Comparison of ENCODE assay signal across 26 cellular contexts in genomic region chr16:4609200-4610010, GRCh38. TPM values are rescaled to one million over a fixed set of nuclear protein-coding genes. Genes with fewer than 3 reads are reported as not detected.
A peak's percentile ranks its signal among the peaks of the same experiment; 100 is the strongest.
DNase-seq lines count a peak whose midpoint lies in the region; ATAC-seq, FAIRE-seq and TF ChIP-seq lines count a peak whose summit lies in the region.
"Had no signal": no experiment of that assay in that cellular context is flagged by ENCODE, and none has a peak within 500 bp of the region (broad histone marks: within the 10 kb centered on the region; RNA-seq: fewer than 3 reads in every experiment).

No MANE protein-coding gene starts in this region.

- H3K14ac ChIP-seq in H1 (ENCODE audit: insufficient read length) = no peak overlapping the region

- H3K79me2 ChIP-seq in H1 (ENCODE audit: control insufficient read depth in 1 of 2, insufficient read depth in 2 of 2, low read length in 2 of 2) (peaks cover 13 to 45% of the 10 kb centered on the region in 2 experiments; a peak in 3 of 4 replicates), osteoblast (ENCODE audit: insufficient read depth, low read length) (peaks cover 38% of the 10 kb centered on the region)

- no peak overlapping the region for H2BK12ac ChIP-seq in H1 (ENCODE audit: low read depth, low read length)

- ATAC-seq in left ventricle myocardium superior = no peak
- ATAC-seq: Panc1 had no signal

- H2AK5ac ChIP-seq in H1 (ENCODE audit: low read depth, low read length) = no peak overlapping the region

- peaks cover 9% of the 10 kb centered on the region; the same call in 1 of the 2 replicates for H3K79me1 ChIP-seq in H1 (ENCODE audit: low read depth, low read length)

- H3K4ac ChIP-seq in H1 (replicated peaks; ENCODE audit: insufficient read length, low read depth, low read length) = no peak overlapping the region

- DNase-seq in H1 (ENCODE audit: low read depth in 1 of 2, low spot score in 2 of 2) (no peak), osteoblast (ENCODE audit: insufficient read length, low spot score, missing footprints) (peak; percentile 77), GDM1 (lab: John Stamatoyannopoulos, UW) (no peak), left ventricle myocardium superior (no peak), NCI-H2227 (lab: John Stamatoyannopoulos, UW; ENCODE audit: unreplicated experiment) (no peak)
- DNase-seq: CD4-positive, CD25-positive, alpha-beta regulatory T cell; DMS153; Kasumi-1; MV-4-11; NCI-H1105; NCI-H1436 treated with DMSO at 0.1 percent for 48 hours; NCI-H1930; NCI-H2107; NCI-H446; NCI-H526; SHP77 treated with DMSO at 0.1 percent for 48 hours; SW 1271 had no signal

- WGBS in H1 (ENCODE audit: extremely low coverage in 1 of 2, insufficient coverage in 1 of 2, insufficient read length in 1 of 2, insufficient replicate concordance in 2 of 2, low coverage in 1 of 2, low lambda C conversion rate in 2 of 2, missing lambda C conversion rate in 1 of 2), 2 experiments = 96% methylated on average over 27 of the region's 45 CpGs; no CpG with 5 or more reads in 1 of the 2 experiments

- no peak overlapping the region; the same call in 1 of the 2 replicates for H4K8ac ChIP-seq in H1 (ENCODE audit: extremely low read depth, insufficient read depth, low read length)

- H3K9me3 ChIP-seq in BLaER1 = no peaks in the 10 kb centered on the region
- H3K9me3 ChIP-seq in HEK293 (ENCODE audit: control insufficient read depth, insufficient read depth, low read depth, low read length) = no peaks in the 10 kb centered on the region
- H3K9me3 ChIP-seq in H1 (ENCODE audit: insufficient read depth in 2 of 2, low read depth in 1 of 2, low read length in 1 of 2) = no peaks in the 10 kb centered on the region
- H3K9me3 ChIP-seq in osteoblast (ENCODE audit: low read depth, low read length) = no peaks in the 10 kb centered on the region

- no peak for TF ChIP-seq EP300 in H1 (IDR thresholded peaks at IDR 0.05; ENCODE audit: borderline replicate concordance in 1 of 2, low read depth in 2 of 2, low read length in 2 of 2)

- intact Hi-C loops in left ventricle myocardium superior (cut with micrococcal nuclease) = no loop called here

- H3K27ac ChIP-seq in BLaER1 (no peak overlapping the region; the same call in 1 of the 2 replicates), HEK293 (ENCODE audit: extremely low read depth, low read depth, low read length) (no peak overlapping the region), H1 (ENCODE audit: low read depth, low read length) (no peak overlapping the region), osteoblast (ENCODE audit: low read depth, low read length) (no peak overlapping the region)
- H3K27ac ChIP-seq: HL-60 had no signal

- H4K20me1 ChIP-seq in BLaER1 = peaks cover 90% of the 10 kb centered on the region
- H4K20me1 ChIP-seq in H1 (replicated peaks in 1 of 2; ENCODE audit: control insufficient read depth in 1 of 2, insufficient read depth in 2 of 2, low read length in 2 of 2) = peaks cover 13 to 24% of the 10 kb centered on the region in 2 experiments
- H4K20me1 ChIP-seq in osteoblast (ENCODE audit: insufficient read depth, low read length) = peaks cover 36% of the 10 kb centered on the region

- no peak overlapping the region for H3K56ac ChIP-seq in H1 (replicated peaks; ENCODE audit: insufficient read length, low read depth, low read length)

- no peak overlapping the region for H3K18ac ChIP-seq in H1 (ENCODE audit: extremely low read depth, low read length)

- H3K36me3 ChIP-seq in BLaER1 = peaks cover 40% of the 10 kb centered on the region
- peaks cover 0 to 24% of the 10 kb centered on the region in 2 experiments; a peak in 1 of 3 replicates for H3K36me3 ChIP-seq in HEK293 (ENCODE audit: control insufficient read depth in 2 of 2, insufficient read depth in 1 of 2, low read length in 2 of 2)
- peaks cover 2 to 20% (median 11%) of the 10 kb centered on the region in 4 experiments; a peak in 4 of 8 replicates for H3K36me3 ChIP-seq in H1 (ENCODE audit: control insufficient read depth in 2 of 4, insufficient read depth in 4 of 4, low read length in 3 of 4)
- H3K36me3 ChIP-seq in osteoblast (ENCODE audit: insufficient read depth, low read length) = no peaks in the 10 kb centered on the region

- no peak overlapping the region for H2BK5ac ChIP-seq in H1 (ENCODE audit: low read depth, low read length)

- CTCF ChIA-PET in HEK293 (lab: Yijun Ruan, JAX) (interaction anchor here (0.6 kb wide), 1 partner anchor 21 kb away, joined by 5 read pairs; no protein-coding TSS in a partner anchor), H1 (lab: Charles Lee; ENCODE audit: partially characterized antibody) (interaction anchor here (0.7 to 5.0 kb wide), 2 partner anchors 24 to 40 kb away, joined by 3 to 21 read pairs; no protein-coding TSS in a partner anchor)

- 0 out of 2 replicates have a peak overlapping the region, but pooled peaks have one; percentile 36 for H3K4me2 ChIP-seq in BLaER1
- no peak overlapping the region for H3K4me2 ChIP-seq in H1 (ENCODE audit: insufficient read depth in 1 of 2, low read depth in 2 of 2, low read length in 2 of 2)
- H3K4me2 ChIP-seq in osteoblast (ENCODE audit: insufficient read depth, low read length) = no peak overlapping the region

- H2BK120ac ChIP-seq in H1 (replicated peaks; ENCODE audit: low read depth, low read length) = no peak overlapping the region

- no peak for FAIRE-seq in H1 (lab: Jason Lieb, UNC)

- H2BK15ac ChIP-seq in H1 (ENCODE audit: low read length) = no peak overlapping the region

- no peak for TF ChIP-seq RAD21 in H1 (IDR thresholded peaks at IDR 0.05 in 1 of 2, conservative IDR thresholded peaks at IDR 0.05 in 1 of 2; ENCODE audit: low read depth in 2 of 2, low read length in 2 of 2)

- H3K4me1 ChIP-seq in BLaER1 = peaks cover 66% of the 10 kb centered on the region
- H3K4me1 ChIP-seq in HEK293 (ENCODE audit: control insufficient read depth, insufficient read depth, low read length) = no peaks in the 10 kb centered on the region
- peaks cover 0 to 26% (median 23%) of the 10 kb centered on the region in 4 experiments; a peak in 6 of 7 replicates for H3K4me1 ChIP-seq in H1 (replicated peaks in 1 of 4; ENCODE audit: control insufficient read depth in 3 of 4, insufficient read depth in 4 of 4, low read length in 3 of 4)
- H3K4me1 ChIP-seq in osteoblast (ENCODE audit: insufficient read depth, low read length) = peaks cover 9% of the 10 kb centered on the region

- H3K23ac ChIP-seq in H1 (ENCODE audit: insufficient read length) = no peak overlapping the region

- H3K23me2 ChIP-seq in H1 (ENCODE audit: low read depth, low read length) = peaks cover 9% of the 10 kb centered on the region

- no peak overlapping the region for H2BK20ac ChIP-seq in H1 (ENCODE audit: low read length)

- no peak overlapping the region for H4K5ac ChIP-seq in H1 (ENCODE audit: insufficient read length, low read depth, low read length)

- H3K4me3 ChIP-seq in BLaER1 (no peak overlapping the region), HEK293 (ENCODE audit: low read depth, low read length) (no peak overlapping the region), H1 (ENCODE audit: extremely low read depth in 1 of 4, insufficient read depth in 2 of 4, low read depth in 3 of 4, low read length in 4 of 4) (no peak overlapping the region), osteoblast (ENCODE audit: insufficient read depth, low read length) (no peak overlapping the region)

- H3K9ac ChIP-seq in BLaER1 (no peak overlapping the region), H1 (replicated peaks in 1 of 4; ENCODE audit: extremely low read depth in 1 of 4, low read depth in 3 of 4, low read length in 3 of 4) (no peak overlapping the region)

- H3K27me3 ChIP-seq in BLaER1 (no peaks in the 10 kb centered on the region), H1 (replicated peaks in 1 of 4; ENCODE audit: control insufficient read depth in 3 of 4, extremely low read depth in 1 of 4, insufficient read depth in 3 of 4, low read length in 3 of 4) (no peaks in the 10 kb centered on the region), osteoblast (ENCODE audit: insufficient read depth, low read length) (peaks cover 6% of the 10 kb centered on the region)

- H2AFZ ChIP-seq in H1 (ENCODE audit: low read length) (no peak overlapping the region), osteoblast (ENCODE audit: low read length) (no peak overlapping the region)

- peak in 1 of 2 experiments; percentile 58; a peak in 1 of 3 replicates for TF ChIP-seq POLR2A in H1 (IDR thresholded peaks at IDR 0.05; ENCODE audit: control extremely low read depth in 1 of 2, low read depth in 2 of 2, low read length in 2 of 2)

- TF ChIP-seq CTCF in HEK293 (tag by site-specific recombination; IDR thresholded peaks at IDR 0.05) (no peak), H1 (IDR thresholded peaks at IDR 0.05; ENCODE audit: control extremely low read depth in 1 of 3, insufficient read depth in 1 of 3, low read depth in 1 of 3, low read length in 3 of 3) (no peak), osteoblast (IDR thresholded peaks at IDR 0.05; ENCODE audit: extremely low read depth, low read depth, low read length) (no peak)

- POLR2A ChIA-PET in HEK293 (lab: Yijun Ruan, JAX) (interaction anchor here (0.5 kb wide), 1 partner anchor 207 kb away, joined by 3 read pairs; no protein-coding TSS in a partner anchor), H1 (lab: Charles Lee; ENCODE audit: partially characterized antibody) (interaction anchor here (0.7 to 13.3 kb wide), 3 partner anchors 15 to 60 kb away, joined by 3 to 126 read pairs (median 69); partner anchors contain the start of gene MGRN1)

- no peak overlapping the region for H4K91ac ChIP-seq in H1 (replicated peaks; ENCODE audit: insufficient read length, low read length)

RNA-seq across cellular contexts. Expression of gene UBALD1, which starts 5.3 kb away (rescaled TPM):
- total RNA-seq in H1 (2021; fragmentation: NEBNext Ultra II Directional; extraction: Animal tissue kit (Norgen Biotek cat#: 25700)) = 52.2 and 62.0 TPM in 2 replicates
- 28.6 and 48.9 TPM in 2 replicates for polyA plus RNA-seq in H1 (2011; rRNA removed)
- 20.7 TPM for polyA plus RNA-seq in H1 (2011; cell fraction: cytosol; rRNA removed)
- 44.3 TPM for polyA plus RNA-seq in H1 (2011; cell fraction: nucleus; rRNA removed)
- 31.3 to 45.9 TPM (median 41.7 TPM) in 4 replicates for polyA plus RNA-seq in H1 (2012, experiment 1 of 2)
- 25.4 TPM for polyA plus RNA-seq in H1 (2012, experiment 2 of 2)
- polyA plus RNA-seq in H1 (2013, experiment 1 of 2) = 36.1 TPM
- polyA plus RNA-seq in H1 (2013, experiment 2 of 2) = 36.7 TPM
- 3.9 and 5.5 TPM in 2 replicates for polyA minus RNA-seq in H1 (2011; rRNA and poly(A)+ RNA removed)
- 28.0 TPM for polyA minus RNA-seq in H1 (2011; cell fraction: cytosol; rRNA and poly(A)+ RNA removed)
- polyA minus RNA-seq in H1 (2011; cell fraction: nucleus; rRNA and poly(A)+ RNA removed) = 45.1 TPM
- total RNA-seq in osteoblast (6.2 and 9.4 TPM in 2 replicates), left ventricle myocardium superior (32.4 TPM)

RNA-seq across cellular contexts. Expression of gene MGRN1, which starts 15.2 kb away (rescaled TPM):
- total RNA-seq in H1 (2021; fragmentation: NEBNext Ultra II Directional; extraction: Animal tissue kit (Norgen Biotek cat#: 25700)) = 79.4 and 82.3 TPM in 2 replicates
- 15.0 and 30.1 TPM in 2 replicates for polyA plus RNA-seq in H1 (2011; rRNA removed)
- 12.4 TPM for polyA plus RNA-seq in H1 (2011; cell fraction: cytosol; rRNA removed)
- 33.9 TPM for polyA plus RNA-seq in H1 (2011; cell fraction: nucleus; rRNA removed)
- polyA plus RNA-seq in H1 (2012, experiment 1 of 2) = 39.5 to 72.9 TPM (median 65.4 TPM) in 4 replicates
- 52.0 TPM for polyA plus RNA-seq in H1 (2012, experiment 2 of 2)
- 46.7 TPM for polyA plus RNA-seq in H1 (2013, experiment 1 of 2)
- polyA plus RNA-seq in H1 (2013, experiment 2 of 2) = 47.1 TPM
- polyA minus RNA-seq in H1 (2011; rRNA and poly(A)+ RNA removed) = 17.9 and 22.6 TPM in 2 replicates
- polyA minus RNA-seq in H1 (2011; cell fraction: cytosol; rRNA and poly(A)+ RNA removed) = 30.4 TPM
- polyA minus RNA-seq in H1 (2011; cell fraction: nucleus; rRNA and poly(A)+ RNA removed) = 30.7 TPM
- 41.5 and 46.7 TPM in 2 replicates for total RNA-seq in osteoblast
- total RNA-seq in left ventricle myocardium superior = 31.6 TPM

RNA-seq across cellular contexts. Expression of gene C16orf96, which starts 53.3 kb away (rescaled TPM):
- 1.3 and 1.6 TPM in 2 replicates for total RNA-seq in H1 (2021; fragmentation: NEBNext Ultra II Directional; extraction: Animal tissue kit (Norgen Biotek cat#: 25700))
- polyA plus RNA-seq in H1 (2011; rRNA removed) = 1.0 and 1.8 TPM in 2 replicates
- 0.97 TPM for polyA plus RNA-seq in H1 (2011; cell fraction: cytosol; rRNA removed)
- polyA plus RNA-seq in H1 (2011; cell fraction: nucleus; rRNA removed) = 2.1 TPM
- polyA plus RNA-seq in H1 (2012, experiment 1 of 2) = 1.4 to 2.0 TPM (median 1.5 TPM) in 4 replicates
- polyA plus RNA-seq in H1 (2012, experiment 2 of 2) = 1.1 TPM
- 0.67 TPM for polyA plus RNA-seq in H1 (2013, experiment 1 of 2)
- polyA plus RNA-seq in H1 (2013, experiment 2 of 2) = 0.72 TPM
- polyA minus RNA-seq in H1 (2011; rRNA and poly(A)+ RNA removed) = 1.4 and 1.6 TPM in 2 replicates
- polyA minus RNA-seq in H1 (2011; cell fraction: cytosol; rRNA and poly(A)+ RNA removed) = 1.5 TPM
- 1.9 TPM for polyA minus RNA-seq in H1 (2011; cell fraction: nucleus; rRNA and poly(A)+ RNA removed)
- total RNA-seq in osteoblast = under 0.01 TPM in 1 of 2 replicates, not detected in the other
- 0.07 TPM for total RNA-seq in left ventricle myocardium superior
- total RNA-seq: A172, H4, HT-29, M059J had no signal
- polyA plus RNA-seq: BJ; CD4-positive, CD25-positive, alpha-beta regulatory T cell had no signal
